Comparison of ENCODE assay signal across 1 cellular context in genomic region chr4:104930298-104930697, GRCh38.
TF ChIP-seq lines count a peak whose summit lies in the region.

No MANE protein-coding gene starts in this region.

TF ChIP-seq in GM23338, 12 proteins besides CTCF, POLR2A, EP300 and RAD21 (continued from another document):
- TF ChIP-seq ZNF462 (CRISPR knock-in tag; IDR thresholded peaks at IDR 0.05) (no peak), EZH2 (IDR thresholded peaks at IDR 0.05; ENCODE audit: low read depth, unreplicated experiment) (no peak), REST (IDR thresholded peaks at IDR 0.05; ENCODE audit: unreplicated experiment) (no peak), ETS1 (IDR thresholded peaks at IDR 0.05) (no peak), STAT1 (IDR thresholded peaks at IDR 0.05; ENCODE audit: unreplicated experiment) (no peak), NANOG (IDR thresholded peaks at IDR 0.05; ENCODE audit: borderline replicate concordance) (no peak), ZNF114 (CRISPR knock-in tag; IDR thresholded peaks at IDR 0.05) (no peak), ZNF331 (CRISPR knock-in tag; IDR thresholded peaks at IDR 0.05; ENCODE audit: low read depth) (no peak)
